ENCODE assay signal across 20 cellular contexts in the genomic region with DNA sequence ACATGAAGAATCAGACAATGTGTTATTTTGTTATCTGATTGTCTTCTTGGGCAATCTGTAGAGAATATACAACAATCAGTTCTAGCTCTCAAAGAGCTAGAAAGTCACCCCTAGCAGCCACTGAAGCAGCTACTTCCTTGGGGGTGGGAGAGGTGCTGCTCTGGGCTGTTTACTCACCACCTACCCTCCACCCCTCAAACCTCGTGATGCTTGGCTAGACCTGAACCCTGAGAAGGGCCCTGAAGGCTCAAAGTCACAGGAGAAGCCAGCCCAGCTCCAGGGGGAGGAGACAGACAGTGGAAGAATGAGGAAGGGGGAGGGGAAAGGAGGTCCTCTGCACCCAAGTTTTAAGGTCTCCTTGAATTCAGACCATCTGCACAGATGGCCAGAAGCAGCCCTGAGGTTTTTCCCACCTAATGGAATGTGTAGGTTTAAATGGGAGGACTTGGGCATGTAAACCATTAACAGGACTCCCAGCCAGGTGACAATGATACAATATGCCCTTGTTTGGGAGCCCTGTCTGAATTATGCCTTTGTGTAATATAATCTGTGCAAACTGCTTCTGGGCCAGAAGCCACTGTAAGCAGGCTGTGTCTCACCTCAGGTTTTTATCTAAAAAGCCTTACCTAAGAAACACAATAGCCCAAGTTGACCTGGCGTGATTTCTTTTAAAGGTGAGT.
A peak's percentile ranks its signal among the peaks of the same experiment; 100 is the strongest.
DNase-seq lines count a peak whose midpoint lies in the region; ATAC-seq, FAIRE-seq and TF ChIP-seq lines count a peak whose summit lies in the region.
"Had no signal": no experiment of that assay in that cellular context is flagged by ENCODE, and none has a peak within 500 bp of the region (broad histone marks: within the 10 kb centered on the region; RNA-seq: fewer than 3 reads in every experiment).

No MANE protein-coding gene starts in this region.

- H3K4me3 ChIP-seq in bronchial epithelial cell (ENCODE audit: low read depth, low read length) = no peak overlapping the region
- H3K4me3 ChIP-seq: dorsolateral prefrontal cortex, heart right ventricle, SJCRH30 had no signal

- intact Hi-C loops in natural killer cell (cut with micrococcal nuclease) = no loop called here

- peaks cover 29 to 33% of the 10 kb centered on the region in 2 donors for H3K4me1 Mint-ChIP-seq in natural killer cell
- H3K4me1 Mint-ChIP-seq: activated naive CD4-positive, alpha-beta T cell treated with anti-CD3 and anti-CD28 coated beads, Interleukin-2, amount 50 U/mL, for 24 hours; brain had no signal

- peak overlapping the region; percentile 14 for H3K27ac ChIP-seq in KOPT-K1 (ENCODE audit: low read depth, low read length, poor library complexity, severe bottlenecking)
- H3K27ac ChIP-seq: dorsolateral prefrontal cortex, heart right ventricle, HL-60, SJCRH30 had no signal

- no peaks in the 10 kb centered on the region for H3K27me3 Mint-ChIP-seq in natural killer cell (ENCODE audit: low read depth in 2 of 2)
- H3K27me3 Mint-ChIP-seq: activated CD4-positive, alpha-beta T cell treated with anti-CD3 and anti-CD28 coated beads, Interleukin-2, amount 10 ng/mL, durations not matched to agents 7 days and 5 days; activated naive CD4-positive, alpha-beta T cell treated with anti-CD3 and anti-CD28 coated beads, Interleukin-2, amount 50 U/mL, for 24 hours had no signal

- DNase-seq in COR-L47 (lab: John Stamatoyannopoulos, UW) (peak; percentile 3), bronchial epithelial cell (ENCODE audit: low read depth) (peak; percentile 21), natural killer cell (no peak), urothelium cell line (ENCODE audit: low spot score) (no peak)
- no peak for DNase-seq in activated effector memory CD4-positive, alpha-beta T cell treated with Interleukin-2 at 50 U/mL for 16 hours
- DNase-seq: activated CD4-positive, alpha-beta T cell treated with anti-CD3 and anti-CD28 coated beads, Interleukin-2, amount 10 ng/mL, durations not matched to agents 7 days and 5 days; DMS 273 treated with DMSO at 0.1 percent for 48 hours; dorsolateral prefrontal cortex; heart right ventricle; left cardiac atrium; NCI-H187 treated with DMSO at 0.1 percent for 48 hours; T1000 had no signal

- TF ChIP-seq CTCF in bronchial epithelial cell (IDR thresholded peaks at IDR 0.05; ENCODE audit: insufficient read depth, low read length, severe bottlenecking) (no peak), natural killer cell (IDR thresholded peaks at IDR 0.05) (no peak)

- H3K9me3 Mint-ChIP-seq in natural killer cell = no peaks in the 10 kb centered on the region
- H3K9me3 Mint-ChIP-seq: activated naive CD4-positive, alpha-beta T cell treated with anti-CD3 and anti-CD28 coated beads, Interleukin-2, amount 50 U/mL, for 24 hours had no signal

- peaks cover 9% of the 10 kb centered on the region for H3K9me3 ChIP-seq in KOPT-K1 (ENCODE audit: insufficient read depth, low read length, poor library complexity, severe bottlenecking)
- H3K9me3 ChIP-seq: SJCRH30 had no signal

- H3K4me3 Mint-ChIP-seq in natural killer cell = no peak overlapping the region
- H3K4me3 Mint-ChIP-seq: activated CD4-positive, alpha-beta T cell treated with anti-CD3 and anti-CD28 coated beads, Interleukin-2, amount 10 ng/mL, durations not matched to agents 7 days and 5 days; activated naive CD4-positive, alpha-beta T cell treated with anti-CD3 and anti-CD28 coated beads, Interleukin-2, amount 50 U/mL, for 24 hours; brain had no signal

- FAIRE-seq in bronchial epithelial cell (lab: Jason Lieb, UNC) (no peak), urothelium cell line (lab: Jason Lieb, UNC) (no peak)
- FAIRE-seq: GM18507 had no signal

- ATAC-seq in natural killer cell (peak in 2 of 3 donors; percentile 60 to 64), GM19035 (IDR thresholded peaks at IDR 0.05; ENCODE audit: unreplicated experiment) (no peak), HG03175 (IDR thresholded peaks at IDR 0.05; ENCODE audit: unreplicated experiment) (no peak)
- ATAC-seq: heart right ventricle, left cardiac atrium had no signal

- no peaks in the 10 kb centered on the region for H3K36me3 Mint-ChIP-seq in natural killer cell
- H3K36me3 Mint-ChIP-seq: activated naive CD4-positive, alpha-beta T cell treated with anti-CD3 and anti-CD28 coated beads, Interleukin-2, amount 50 U/mL, for 24 hours; brain had no signal

- H3K27ac Mint-ChIP-seq in natural killer cell = peak overlapping the region; percentile 52 to 62
- H3K27ac Mint-ChIP-seq: activated CD4-positive, alpha-beta T cell treated with anti-CD3 and anti-CD28 coated beads, Interleukin-2, amount 10 ng/mL, durations not matched to agents 7 days and 5 days; activated naive CD4-positive, alpha-beta T cell treated with anti-CD3 and anti-CD28 coated beads, Interleukin-2, amount 50 U/mL, for 24 hours had no signal

- H3K36me3 ChIP-seq in KOPT-K1 (ENCODE audit: insufficient read depth, low read length) (no peaks in the 10 kb centered on the region), bronchial epithelial cell (ENCODE audit: control insufficient read depth, insufficient read depth, low read length) (no peaks in the 10 kb centered on the region)
- H3K36me3 ChIP-seq: heart right ventricle, SJCRH30 had no signal

- H3K27me3 ChIP-seq in bronchial epithelial cell (ENCODE audit: control insufficient read depth, insufficient read depth, low read length) = no peaks in the 10 kb centered on the region
- H3K27me3 ChIP-seq: dorsolateral prefrontal cortex, heart right ventricle, SJCRH30 had no signal

Comparison
In these comparisons a context has a peak if more than half of its experiments do, and no peak if none do; other contexts are left out.
1. DNase-seq: peak in COR-L47 (single experiment) and bronchial epithelial cell (single experiment); none in natural killer cell (single experiment), urothelium cell line (single experiment) and activated effector memory CD4-positive, alpha-beta T cell treated with Interleukin-2 at 50 U/mL for 16 hours (single experiment).
2. ATAC-seq: peak in natural killer cell (2 of 3); none in GM19035 (single experiment) and HG03175 (single experiment).